ENCODE assay signal across 7 cellular contexts in genomic region chr14:34549276-34549966, GRCh38. TPM values are rescaled to one million over a fixed set of nuclear protein-coding genes. Genes with fewer than 3 reads are reported as not detected.
A peak's percentile ranks its signal among the peaks of the same experiment; 100 is the strongest.
DNase-seq lines count a peak whose midpoint lies in the region; ATAC-seq and TF ChIP-seq lines count a peak whose summit lies in the region.
"Not testable (repeated sequence)": the region's sequence is repeated elsewhere in the genome, so short reads cannot be mapped to it uniquely, and the experiment has no call there.

No MANE protein-coding gene starts in this region.

- H2BK20ac ChIP-seq in IMR-90 (ENCODE audit: low read depth, low read length), result not testable (repeated sequence)

- not testable (repeated sequence) for H3K56ac ChIP-seq in IMR-90 (ENCODE audit: extremely low read depth, insufficient read depth, low read length)

- not testable (repeated sequence) for H3K4me3 ChIP-seq in CD4-positive, CD25-positive, alpha-beta regulatory T cell (ENCODE audit: low read depth, low read length); IMR-90 (ENCODE audit: insufficient read depth, low read depth, low read length); stomach

- H4K5ac ChIP-seq in IMR-90 (ENCODE audit: low read depth, low read length), result not testable (repeated sequence)

- not testable (repeated sequence) for TF ChIP-seq POLR2A in IMR-90 (IDR thresholded peaks at IDR 0.05; ENCODE audit: low read depth, low read length); stomach (IDR thresholded peaks at IDR 0.05)

- H3K18ac ChIP-seq in IMR-90 (ENCODE audit: low read depth, low read length), result not testable (repeated sequence)

- not testable (repeated sequence) for H4K8ac ChIP-seq in IMR-90 (ENCODE audit: low read depth in 2 of 2, low read length in 2 of 2)

- not testable (repeated sequence) for H3K27me3 ChIP-seq in CD4-positive, CD25-positive, alpha-beta regulatory T cell (ENCODE audit: control insufficient read depth, insufficient read depth, low read length); IMR-90 (ENCODE audit: control insufficient read depth, insufficient read depth, low read length); stomach

- H3K36me3 ChIP-seq in CD4-positive, CD25-positive, alpha-beta regulatory T cell (ENCODE audit: control insufficient read depth, insufficient read depth, low read length); IMR-90 (ENCODE audit: control insufficient read depth, insufficient read depth, low read length); stomach: not testable (repeated sequence)

- not testable (repeated sequence) for H3K27me3 Mint-ChIP-seq in CD4-positive, CD25-positive, alpha-beta regulatory T cell; activated CD4-positive, alpha-beta T cell treated with anti-CD3 and anti-CD28 coated beads, Interleukin-2, amount 10 ng/mL, durations not matched to agents 24 days and 14 days; brain; natural killer cell (ENCODE audit: low read depth in 2 of 2)

- not testable (repeated sequence) for H3K4me2 ChIP-seq in IMR-90 (ENCODE audit: low read depth, low read length)

- peaks cover 12% of the 10 kb centered on the region; the same call in 1 of the 2 replicates for H3K9me1 ChIP-seq in IMR-90 (ENCODE audit: insufficient read depth, low read length)

- DNase-seq in CD4-positive, CD25-positive, alpha-beta regulatory T cell, result peak in 1 of 3 donors; percentile 18
- DNase-seq in IMR-90; activated CD4-positive, alpha-beta T cell treated with anti-CD3 and anti-CD28 coated beads, Interleukin-2, amount 10 ng/mL, durations not matched to agents 24 days and 14 days; natural killer cell: not testable (repeated sequence)
- DNase-seq in posterior vena cava (ENCODE audit: low spot score) (peak; percentile 42), stomach (peak; percentile 22)

- peaks cover 0 to 26% (median 3%) of the 10 kb centered on the region in 7 donors for H3K9me3 Mint-ChIP-seq in CD4-positive, CD25-positive, alpha-beta regulatory T cell
- H3K9me3 Mint-ChIP-seq in activated CD4-positive, alpha-beta T cell treated with anti-CD3 and anti-CD28 coated beads, Interleukin-2, amount 10 ng/mL, durations not matched to agents 24 days and 14 days; brain; natural killer cell: not testable (repeated sequence)

- 90% methylated on average over 2 of the region's 19 CpGs; no CpG with 5 or more reads in 1 of the 2 experiments for WGBS in IMR-90 (ENCODE audit: extremely low coverage in 2 of 2, insufficient read length in 1 of 2), 2 experiments
- 87 to 91% (median 89%) methylated on average over 19 of the region's 19 CpGs for WGBS in stomach, 5 donors

- not testable (repeated sequence) for TF ChIP-seq EP300 in stomach (IDR thresholded peaks at IDR 0.05)

- dilution Hi-C loops in IMR-90 (cut with HindIII; ENCODE audit: low sequenced_read_pairs, unreplicated experiment), result not testable (repeated sequence)

- H3K9me3 ChIP-seq in CD4-positive, CD25-positive, alpha-beta regulatory T cell (ENCODE audit: control insufficient read depth in 2 of 2, low read length in 2 of 2); IMR-90 (ENCODE audit: control insufficient read depth, insufficient read depth, low read length); stomach: not testable (repeated sequence)

- H3K36me3 Mint-ChIP-seq in CD4-positive, CD25-positive, alpha-beta regulatory T cell; activated CD4-positive, alpha-beta T cell treated with anti-CD3 and anti-CD28 coated beads, Interleukin-2, amount 10 ng/mL, durations not matched to agents 24 days and 14 days (ENCODE audit: low read depth); brain; natural killer cell: not testable (repeated sequence)

- not testable (repeated sequence) for H3K4ac ChIP-seq in IMR-90 (ENCODE audit: low read depth, low read length)

- H3K4me3 Mint-ChIP-seq in CD4-positive, CD25-positive, alpha-beta regulatory T cell, result peak overlapping the region in 3 of 4 donors; percentile 9 to 48 (median 38)
- H3K4me3 Mint-ChIP-seq in activated CD4-positive, alpha-beta T cell treated with anti-CD3 and anti-CD28 coated beads, Interleukin-2, amount 10 ng/mL, durations not matched to agents 24 days and 14 days; brain; natural killer cell: not testable (repeated sequence)

- CTCF ChIA-PET in IMR-90 (lab: Yijun Ruan, JAX), result not testable (repeated sequence)

- H4K91ac ChIP-seq in IMR-90 (ENCODE audit: insufficient read depth, low read depth, low read length), result not testable (repeated sequence)

- not testable (repeated sequence) for H2BK5ac ChIP-seq in IMR-90 (ENCODE audit: low read depth, low read length, poor library complexity, severe bottlenecking)

- BruUV-seq in IMR-90 (replicated peaks; lab: Mats Ljungman, UMichigan), result not testable (repeated sequence)

- not testable (repeated sequence) for TF ChIP-seq RAD21 in IMR-90 (IDR thresholded peaks at IDR 0.05; ENCODE audit: low read length)

- H3K23ac ChIP-seq in IMR-90 (ENCODE audit: low read depth, low read length), result not testable (repeated sequence)

- ATAC-seq in CD4-positive, CD25-positive, alpha-beta regulatory T cell (ENCODE audit: low read depth in 2 of 2); IMR-90 (ENCODE audit: low read depth); natural killer cell: not testable (repeated sequence)

- H3K79me1 ChIP-seq in IMR-90 (ENCODE audit: low read depth in 1 of 2, low read length in 2 of 2), result not testable (repeated sequence)

- intact Hi-C loops in IMR-90 (cut with micrococcal nuclease); activated CD4-positive, alpha-beta T cell treated with anti-CD3 and anti-CD28 coated beads, Interleukin-2, amount 10 ng/mL, durations not matched to agents 24 days and 14 days (cut with micrococcal nuclease); natural killer cell (cut with micrococcal nuclease); posterior vena cava (cut with DNase I); stomach (cut with DNase I; ENCODE audit: low total_unique reads): not testable (repeated sequence)

- H3K9ac ChIP-seq in IMR-90 (ENCODE audit: low read depth, low read length), result not testable (repeated sequence)

- H2AK5ac ChIP-seq in IMR-90 (ENCODE audit: low read depth, low read length), result not testable (repeated sequence)

- in situ Hi-C loops in IMR-90 (cut with MboI; ENCODE audit: low sequenced_read_pairs), result not testable (repeated sequence)

- not testable (repeated sequence) for TF ChIP-seq CTCF in IMR-90 (conservative IDR thresholded peaks at IDR 0.05; ENCODE audit: low read depth, low read length); brain (conservative IDR thresholded peaks at IDR 0.05); natural killer cell (IDR thresholded peaks at IDR 0.05); stomach (IDR thresholded peaks at IDR 0.05)

- H4K20me1 ChIP-seq in IMR-90 (ENCODE audit: insufficient read depth, low read length), result not testable (repeated sequence)

- peak overlapping the region in 1 of 3 donors; percentile 17 for H3K27ac Mint-ChIP-seq in CD4-positive, CD25-positive, alpha-beta regulatory T cell
- peak overlapping the region; percentile 34 for H3K27ac Mint-ChIP-seq in activated CD4-positive, alpha-beta T cell treated with anti-CD3 and anti-CD28 coated beads, Interleukin-2, amount 10 ng/mL, durations not matched to agents 24 days and 14 days
- H3K27ac Mint-ChIP-seq in brain (peak overlapping the region in 4 of 5 experiments; percentile 16 to 88 (median 42)), natural killer cell (peak overlapping the region; percentile 36 to 69)

- H3K27ac ChIP-seq in CD4-positive, CD25-positive, alpha-beta regulatory T cell (ENCODE audit: insufficient read depth, low read length, poor library complexity, severe bottlenecking); IMR-90 (ENCODE audit: insufficient read depth, low read length): not testable (repeated sequence)
- peak overlapping the region in 2 of 5 donors; percentile 52 to 77 for H3K27ac ChIP-seq in stomach

- POLR2A ChIA-PET in IMR-90 (lab: Charles Lee; ENCODE audit: unreplicated experiment), result not testable (repeated sequence)

- peaks cover 5 to 17% (median 15%) of the 10 kb centered on the region in 4 donors for H3K4me1 Mint-ChIP-seq in CD4-positive, CD25-positive, alpha-beta regulatory T cell
- peaks cover 15% of the 10 kb centered on the region for H3K4me1 Mint-ChIP-seq in activated CD4-positive, alpha-beta T cell treated with anti-CD3 and anti-CD28 coated beads, Interleukin-2, amount 10 ng/mL, durations not matched to agents 24 days and 14 days
- not testable (repeated sequence) for H3K4me1 Mint-ChIP-seq in brain
- H3K4me1 Mint-ChIP-seq in natural killer cell, result peaks cover 9 to 14% of the 10 kb centered on the region in 2 donors

- H2BK120ac ChIP-seq in IMR-90 (ENCODE audit: low read depth, low read length), result not testable (repeated sequence)

- not testable (repeated sequence) for H2BK15ac ChIP-seq in IMR-90 (ENCODE audit: low read depth, low read length)

- H3K4me1 ChIP-seq in CD4-positive, CD25-positive, alpha-beta regulatory T cell (ENCODE audit: control insufficient read depth, insufficient read depth, low read length, poor library complexity, severe bottlenecking); IMR-90 (ENCODE audit: control insufficient read depth, insufficient read depth, low read length): not testable (repeated sequence)
- H3K4me1 ChIP-seq in stomach, result peaks cover 3 to 14% (median 7%) of the 10 kb centered on the region in 4 donors

- not testable (repeated sequence) for H3K14ac ChIP-seq in IMR-90 (replicated peaks; ENCODE audit: low read depth, low read length)

- H2AFZ ChIP-seq in IMR-90 (replicated peaks; ENCODE audit: low read length, poor library complexity), result not testable (repeated sequence)

- peak overlapping the region; percentile 50 for H2AK9ac ChIP-seq in IMR-90 (replicated peaks; ENCODE audit: low read depth, low read length, poor library complexity)

RNA-seq across cellular contexts. Expression of gene EAPP, which starts 9.9 kb away (rescaled TPM):
- 86.0 TPM for total RNA-seq in CD4-positive, CD25-positive, alpha-beta regulatory T cell
- polyA plus RNA-seq in CD4-positive, CD25-positive, alpha-beta regulatory T cell, result 100 to 1,000 TPM; 122 to 171 (median 141) TPM
- 32.3 and 53.6 TPM in 2 replicates for total RNA-seq in IMR-90 (2012; rRNA removed)
- 23.6 and 29.9 TPM in 2 replicates for polyA plus RNA-seq in IMR-90 (2012; rRNA removed)
- 4.7 and 5.3 TPM in 2 replicates for polyA plus RNA-seq in IMR-90 (2012; cell fraction: cytosol; rRNA removed)
- 2.0 and 11.7 TPM in 2 replicates for polyA plus RNA-seq in IMR-90 (2012; cell fraction: nucleus; rRNA removed; ENCODE audit: low replicate concordance)
- total RNA-seq in activated CD4-positive, alpha-beta T cell treated with anti-CD3 and anti-CD28 coated beads, Interleukin-2, amount 10 ng/mL, durations not matched to agents 24 days and 14 days, result 33.7 and 34.7 TPM in 2 replicates
- 35.5 TPM for polyA plus RNA-seq in brain (ENCODE audit: insufficient read depth, low read depth, low replicate concordance)
- 10 to 100 TPM; 70.5 to 96.6 (median 76.1) TPM for total RNA-seq in natural killer cell
- 10 to 100 TPM; 22.4 to 30.9 TPM for total RNA-seq in posterior vena cava
- 10 to 100 TPM; 15.8 to 95.3 (median 30.1) TPM for total RNA-seq in stomach
- polyA plus RNA-seq in stomach, result 10 to 100 TPM; 29.3 to 57.0 (median 39.4) TPM
